1 cellular context compared by ENCODE assay signal in the genomic region with DNA sequence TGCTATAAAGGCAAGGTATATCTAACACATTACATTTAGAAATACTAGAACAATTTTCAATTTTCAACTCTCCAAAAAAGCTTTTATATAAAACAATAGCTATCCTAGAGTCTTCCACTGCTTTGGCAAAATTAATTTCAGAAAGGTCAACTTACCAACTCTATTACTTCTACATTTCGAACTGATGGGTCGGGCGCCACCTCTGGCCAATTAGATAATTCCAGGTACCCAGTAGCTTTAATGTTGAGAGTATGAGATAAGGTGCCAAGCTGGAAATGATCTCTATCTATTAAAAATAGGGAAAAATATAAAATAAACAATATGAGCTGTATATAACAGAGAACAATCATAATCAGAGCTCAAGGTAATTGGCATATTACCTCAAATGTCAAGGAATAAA.
TF ChIP-seq lines count a peak whose summit lies in the region.

No MANE protein-coding gene starts in this region.

TF ChIP-seq in K562, 482 proteins besides CTCF, POLR2A, EP300 and RAD21 (continued from another document):
- TF ChIP-seq THRA (IDR thresholded peaks at IDR 0.05) (no peak), MECOM (CRISPR knock-in tag; IDR thresholded peaks at IDR 0.05) (no peak), PHB (CRISPR knock-in tag; IDR thresholded peaks at IDR 0.05) (no peak), HNRNPLL (IDR thresholded peaks at IDR 0.05; ENCODE audit: low read depth, low read length, poor library complexity, severe bottlenecking) (no peak), HNRNPK (IDR thresholded peaks at IDR 0.05; ENCODE audit: low read depth, low read length, poor library complexity, severe bottlenecking) (no peak), ZFPM2 (CRISPR knock-in tag; IDR thresholded peaks at IDR 0.05) (no peak), HNRNPH1 (optimal IDR thresholded peaks at IDR 0.05; ENCODE audit: low read depth, low read length) (no peak), XRCC5 (IDR thresholded peaks at IDR 0.05; ENCODE audit: low read depth, low read length) (no peak), CREM (IDR thresholded peaks at IDR 0.05; ENCODE audit: low read depth) (no peak), DMBX1 (CRISPR knock-in tag; IDR thresholded peaks at IDR 0.05; ENCODE audit: borderline replicate concordance) (no peak), ELK1 (CRISPR knock-in tag; IDR thresholded peaks at IDR 0.05) (no peak)
- TF ChIP-seq, protein P1, sequence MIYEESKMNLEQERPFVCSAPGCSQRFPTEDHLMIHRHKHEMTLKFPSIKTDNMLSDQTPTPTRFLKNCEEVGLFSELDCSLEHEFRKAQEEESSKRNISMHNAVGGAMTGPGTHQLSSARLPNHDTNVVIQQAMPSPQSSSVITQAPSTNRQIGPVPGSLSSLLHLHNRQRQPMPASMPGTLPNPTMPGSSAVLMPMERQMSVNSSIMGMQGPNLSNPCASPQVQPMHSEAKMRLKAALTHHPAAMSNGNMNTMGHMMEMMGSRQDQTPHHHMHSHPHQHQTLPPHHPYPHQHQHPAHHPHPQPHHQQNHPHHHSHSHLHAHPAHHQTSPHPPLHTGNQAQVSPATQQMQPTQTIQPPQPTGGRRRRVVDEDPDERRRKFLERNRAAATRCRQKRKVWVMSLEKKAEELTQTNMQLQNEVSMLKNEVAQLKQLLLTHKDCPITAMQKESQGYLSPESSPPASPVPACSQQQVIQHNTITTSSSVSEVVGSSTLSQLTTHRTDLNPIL (CRISPR knock-in tag; IDR thresholded peaks at IDR 0.05), result no peak
- TF ChIP-seq, protein P2, sequence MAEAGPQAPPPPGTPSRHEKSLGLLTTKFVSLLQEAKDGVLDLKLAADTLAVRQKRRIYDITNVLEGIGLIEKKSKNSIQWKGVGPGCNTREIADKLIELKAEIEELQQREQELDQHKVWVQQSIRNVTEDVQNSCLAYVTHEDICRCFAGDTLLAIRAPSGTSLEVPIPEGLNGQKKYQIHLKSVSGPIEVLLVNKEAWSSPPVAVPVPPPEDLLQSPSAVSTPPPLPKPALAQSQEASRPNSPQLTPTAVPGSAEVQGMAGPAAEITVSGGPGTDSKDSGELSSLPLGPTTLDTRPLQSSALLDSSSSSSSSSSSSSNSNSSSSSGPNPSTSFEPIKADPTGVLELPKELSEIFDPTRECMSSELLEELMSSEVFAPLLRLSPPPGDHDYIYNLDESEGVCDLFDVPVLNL (CRISPR knock-in tag; IDR thresholded peaks at IDR 0.05; ENCODE audit: low read depth), result no peak
TF ChIP-seq in K562: peak in this region for 0.
